Comparison of ENCODE assay signal across 10 cellular contexts in the genomic region with DNA sequence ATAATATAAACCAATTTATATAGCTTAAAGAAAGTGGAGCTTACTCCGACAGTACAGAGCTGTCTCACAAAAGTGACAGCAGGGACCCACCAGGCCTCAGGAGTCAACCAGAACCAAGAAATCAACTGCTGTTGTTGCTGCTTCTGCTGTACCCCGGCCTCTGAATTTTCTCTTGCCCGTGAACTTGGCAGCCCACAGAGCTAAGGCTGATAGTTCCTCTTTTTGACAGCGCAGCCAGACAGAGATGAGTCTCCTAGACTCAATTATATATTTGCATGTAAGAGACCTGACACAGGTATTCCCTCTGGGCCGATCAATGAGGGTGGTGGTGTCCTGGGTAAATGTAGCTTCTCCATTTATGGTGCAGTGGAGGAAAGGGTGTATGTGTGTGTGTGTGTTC.
DNase-seq lines count a peak whose midpoint lies in the region; ATAC-seq, FAIRE-seq and TF ChIP-seq lines count a peak whose summit lies in the region.
"Had no signal": no experiment of that assay in that cellular context is flagged by ENCODE, and none has a peak within 500 bp of the region (broad histone marks: within the 10 kb centered on the region; RNA-seq: fewer than 3 reads in every experiment).

No MANE protein-coding gene starts in this region.

- DNase-seq in NOMO-1 (lab: John Stamatoyannopoulos, UW; ENCODE audit: unreplicated experiment in 2 of 2) (peak; percentile 14 to 33), NOMO-1 treated with dmso at 0.1 percent for 144 hours (lab: John Stamatoyannopoulos, UW; ENCODE audit: unreplicated experiment) (no peak), frontal cortex (ENCODE audit: low spot score in 2 of 2) (no peak), HEK293T (ENCODE audit: extremely low spot score) (no peak), cerebellum (ENCODE audit: low spot score) (no peak)
- DNase-seq in stimulated activated CD4-positive, alpha-beta T cell treated with anti-CD3 and anti-CD28 coated beads, Interleukin-4, amount 100 ng/mL, for 24 hours, result no peak
- DNase-seq: GF-D8, NCI-H69 had no signal

- CTCF ChIA-PET in HEK293T (lab: Yijun Ruan, JAX), result interaction anchor here (0.9 to 1.7 kb wide), 2 partner anchors 29 to 111 kb away, joined by 3 to 4 read pairs; no protein-coding TSS in a partner anchor

- POLR2A ChIA-PET in HEK293T (lab: Yijun Ruan, JAX), result no interaction called here

- ATAC-seq in HG02840 (IDR thresholded peaks at IDR 0.05; ENCODE audit: low FRiP score, unreplicated experiment), result peak; percentile 98
- ATAC-seq in HG03575 (IDR thresholded peaks at IDR 0.05; ENCODE audit: extremely low read depth, insufficient number of reproducible peaks, low FRiP score, unreplicated experiment), result peak; percentile 93

- no peak for FAIRE-seq in frontal cortex (lab: Jason Lieb, UNC)

TF ChIP-seq in HEK293T, 16 proteins besides CTCF, POLR2A, EP300 and RAD21:
- no peak for TF ChIP-seq ELF4 (IDR thresholded peaks at IDR 0.05)
- TF ChIP-seq, protein P1, sequence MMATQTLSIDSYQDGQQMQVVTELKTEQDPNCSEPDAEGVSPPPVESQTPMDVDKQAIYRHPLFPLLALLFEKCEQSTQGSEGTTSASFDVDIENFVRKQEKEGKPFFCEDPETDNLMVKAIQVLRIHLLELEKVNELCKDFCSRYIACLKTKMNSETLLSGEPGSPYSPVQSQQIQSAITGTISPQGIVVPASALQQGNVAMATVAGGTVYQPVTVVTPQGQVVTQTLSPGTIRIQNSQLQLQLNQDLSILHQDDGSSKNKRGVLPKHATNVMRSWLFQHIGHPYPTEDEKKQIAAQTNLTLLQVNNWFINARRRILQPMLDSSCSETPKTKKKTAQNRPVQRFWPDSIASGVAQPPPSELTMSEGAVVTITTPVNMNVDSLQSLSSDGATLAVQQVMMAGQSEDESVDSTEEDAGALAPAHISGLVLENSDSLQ (IDR thresholded peaks at IDR 0.05), result no peak
- TF ChIP-seq ARNT (IDR thresholded peaks at IDR 0.05), result no peak
- no peak for TF ChIP-seq LEF1 (IDR thresholded peaks at IDR 0.05; ENCODE audit: borderline replicate concordance)
- no peak for TF ChIP-seq HDGF (IDR thresholded peaks at IDR 0.05; ENCODE audit: borderline replicate concordance)
- TF ChIP-seq FOXA1 (IDR thresholded peaks at IDR 0.05), result no peak
- no peak for TF ChIP-seq FOXK2 (IDR thresholded peaks at IDR 0.05)
- TF ChIP-seq TARDBP (IDR thresholded peaks at IDR 0.05), result no peak
- TF ChIP-seq CTBP1 (IDR thresholded peaks at IDR 0.05; ENCODE audit: borderline replicate concordance), result no peak
- no peak for TF ChIP-seq NFRKB (IDR thresholded peaks at IDR 0.05)
- no peak for TF ChIP-seq BHLHE40 (IDR thresholded peaks at IDR 0.05; ENCODE audit: borderline replicate concordance)

Comparison
In these comparisons a context has a peak if more than half of its experiments do, and no peak if none do; other contexts are left out.
1. DNase-seq: peak in NOMO-1 (2 of 2); none in NOMO-1 treated with dmso at 0.1 percent for 144 hours (single experiment), frontal cortex (0 of 2), stimulated activated CD4-positive, alpha-beta T cell treated with anti-CD3 and anti-CD28 coated beads, Interleukin-4, amount 100 ng/mL, for 24 hours (single experiment), HEK293T (single experiment) and cerebellum (single experiment).